In the genomic region with DNA sequence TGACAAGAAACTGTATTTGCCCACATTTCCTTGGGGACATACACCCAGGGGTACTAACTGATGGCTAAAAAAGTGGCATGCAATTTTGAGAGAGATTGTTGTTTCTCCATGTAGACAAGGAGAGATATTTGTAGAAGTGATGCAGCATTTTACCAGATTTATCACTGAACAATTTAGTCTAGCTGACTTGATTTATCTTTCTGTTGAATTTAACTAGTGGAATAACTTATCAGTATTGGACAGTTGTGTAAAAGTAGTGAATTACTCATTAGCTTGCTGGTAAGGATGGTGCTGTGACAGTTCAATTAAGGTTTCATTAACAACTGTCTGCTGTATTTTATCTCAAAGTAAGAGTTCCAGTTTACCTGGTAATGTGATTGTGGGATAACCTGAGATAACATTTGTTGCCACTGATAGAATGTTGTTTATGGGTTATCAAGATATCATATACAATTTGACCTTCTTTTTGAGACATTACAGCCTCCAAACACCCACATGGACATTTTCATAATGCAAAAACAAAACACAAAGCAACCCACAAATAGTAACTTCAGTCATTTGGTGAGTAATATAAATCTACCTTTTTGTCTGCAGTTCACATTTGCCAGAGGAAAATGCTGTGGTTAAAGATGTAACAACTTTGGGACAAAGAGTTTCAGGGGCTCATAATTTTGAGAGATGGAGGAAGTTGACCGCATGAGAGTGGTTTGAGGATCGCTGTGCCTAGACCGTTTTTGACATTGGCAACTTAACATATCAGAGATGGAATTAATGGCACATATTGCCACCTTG, we compare ENCODE assay signal across 13 cellular contexts. TPM values are rescaled to one million over a fixed set of nuclear protein-coding genes. Genes with fewer than 3 reads are reported as not detected.
DNase-seq lines count a peak whose midpoint lies in the region; ATAC-seq and TF ChIP-seq lines count a peak whose summit lies in the region.
"Had no signal": no experiment of that assay in that cellular context is flagged by ENCODE, and none has a peak within 500 bp of the region (broad histone marks: within the 10 kb centered on the region; RNA-seq: fewer than 3 reads in every experiment).

No MANE protein-coding gene starts in this region.

- H3K4me1 ChIP-seq in neural progenitor cell, result peaks cover 61% of the 10 kb centered on the region
- H3K4me1 ChIP-seq in A673 (ENCODE audit: insufficient read depth, low read length, poor library complexity, severe bottlenecking), result peaks cover 40% of the 10 kb centered on the region

- H4K20me1 ChIP-seq in neural progenitor cell (ENCODE audit: low read depth), result peaks cover 68% of the 10 kb centered on the region

- BruUV-seq in A673 (replicated peaks; lab: Mats Ljungman, UMichigan), result no TSS peak

- POLR2A ChIA-PET in activated CD4-positive, alpha-beta T cell treated with anti-CD3 and anti-CD28 coated beads for 36 hours (lab: Charles Lee), result no interaction called here
- POLR2A ChIA-PET in A673 (lab: Charles Lee; ENCODE audit: low non-redundant PET), result no interaction called here

- no peaks in the 10 kb centered on the region for H3K27me3 Mint-ChIP-seq in activated CD4-positive, alpha-beta T cell treated with anti-CD3 and anti-CD28 coated beads for 36 hours
- H3K27me3 Mint-ChIP-seq in IgD-negative memory B cell, result no peaks in the 10 kb centered on the region
- peaks cover 3% of the 10 kb centered on the region for H3K27me3 Mint-ChIP-seq in neural progenitor cell (ENCODE audit: insufficient read depth, low read depth)

- H3K4me3 ChIP-seq in neural progenitor cell (peak overlapping the region; percentile 14), A673 (ENCODE audit: low read depth, low read length, poor library complexity, severe bottlenecking) (no peak overlapping the region)
- H3K4me3 ChIP-seq: testis had no signal

- H3K27ac ChIP-seq in angular gyrus (ENCODE audit: low read depth, low read length), result peak overlapping the region; percentile 20
- H3K27ac ChIP-seq in neural progenitor cell, result no peak overlapping the region
- no peak overlapping the region for H3K27ac ChIP-seq in A673 (ENCODE audit: low read depth, low read length, poor library complexity, severe bottlenecking)
- H3K27ac ChIP-seq: testis had no signal

- peak overlapping the region; percentile 89 for H3K4me2 ChIP-seq in neural progenitor cell

- intact Hi-C loops in activated CD4-positive, alpha-beta T cell treated with anti-CD3 and anti-CD28 coated beads for 36 hours (cut with DNase I, micrococcal nuclease), result loop anchor here (1.0 to 10.0 kb wide), 7 partner anchors 12 to 599 kb away; a partner anchor contains a TSS
- intact Hi-C loops in A673 (cut with micrococcal nuclease; ENCODE audit: unreplicated experiment), result loop anchor here (5.0 to 10.0 kb wide), 3 partner anchors 41 to 151 kb away; a partner anchor contains a TSS

- H3K9me3 ChIP-seq in neural progenitor cell (ENCODE audit: low read depth), result no peaks in the 10 kb centered on the region
- H3K9me3 ChIP-seq in A673 (ENCODE audit: low read depth, low read length, poor library complexity, severe bottlenecking), result no peaks in the 10 kb centered on the region
- H3K9me3 ChIP-seq: testis had no signal

- H3K36me3 ChIP-seq in neural progenitor cell, result no peaks in the 10 kb centered on the region
- H3K36me3 ChIP-seq in A673 (ENCODE audit: insufficient read depth, low read length, poor library complexity, severe bottlenecking), result peaks cover 10% of the 10 kb centered on the region

- H3K36me3 Mint-ChIP-seq in activated CD4-positive, alpha-beta T cell treated with anti-CD3 and anti-CD28 coated beads for 36 hours (ENCODE audit: low read depth), result peaks cover 23% of the 10 kb centered on the region
- peaks cover 8% of the 10 kb centered on the region for H3K36me3 Mint-ChIP-seq in IgD-negative memory B cell
- H3K36me3 Mint-ChIP-seq in neural progenitor cell, result peaks cover 8% of the 10 kb centered on the region

- ATAC-seq in activated CD4-positive, alpha-beta T cell treated with anti-CD3 and anti-CD28 coated beads for 36 hours, result peak; percentile 1

- no peak overlapping the region for H3K4me3 Mint-ChIP-seq in activated CD4-positive, alpha-beta T cell treated with anti-CD3 and anti-CD28 coated beads for 36 hours
- H3K4me3 Mint-ChIP-seq in IgD-negative memory B cell (peak overlapping the region; percentile 74 to 86 (median 82)), neural progenitor cell (no peak overlapping the region)

- H2AFZ ChIP-seq in neural progenitor cell (replicated peaks), result no peak overlapping the region

- peaks cover 13% of the 10 kb centered on the region for H3F3A ChIP-seq in neural progenitor cell (ENCODE audit: low read depth)

- no peak overlapping the region for H3K27ac Mint-ChIP-seq in activated CD4-positive, alpha-beta T cell treated with anti-CD3 and anti-CD28 coated beads for 36 hours
- H3K27ac Mint-ChIP-seq in IgD-negative memory B cell (peak overlapping the region in 1 of 3 donors; percentile 77), neural progenitor cell (no peak overlapping the region)

- DNase-seq in activated CD4-positive, alpha-beta T cell treated with anti-CD3 and anti-CD28 coated beads for 36 hours, result peak; percentile 12
- DNase-seq in activated CD4-positive, alpha-beta T cell treated with anti-CD3 and anti-CD28 coated beads for 4 hours, result no peak
- DNase-seq in neural progenitor cell (ENCODE audit: low spot score) (no peak), A673 (ENCODE audit: low spot score) (no peak), CD1c-positive myeloid dendritic cell (ENCODE audit: extremely low spot score) (no peak), NCI-H345 treated with DMSO at 0.1 percent for 48 hours (lab: John Stamatoyannopoulos, UW; ENCODE audit: unreplicated experiment) (no peak)
- DNase-seq: activated CD8-positive, alpha-beta memory T cell treated with anti-CD3 and anti-CD28 coated beads, Interleukin-2, amount 50 U/mL, for 4 hours; anterior cingulate cortex; NCI-H1694 treated with DMSO at 0.1 percent for 48 hours; NCI-H748 treated with DMSO at 0.1 percent for 48 hours; testis had no signal

- peaks cover 95% of the 10 kb centered on the region for H3K79me2 ChIP-seq in neural progenitor cell (ENCODE audit: low read depth)

- CTCF ChIA-PET in activated CD4-positive, alpha-beta T cell treated with anti-CD3 and anti-CD28 coated beads for 36 hours (lab: Charles Lee), result interaction anchor here (1.1 kb wide), 1 partner anchor 241 kb away, joined by 3 read pairs; no protein-coding TSS in a partner anchor
- CTCF ChIA-PET in A673 (lab: Charles Lee), result no interaction called here

- H3K4me1 Mint-ChIP-seq in activated CD4-positive, alpha-beta T cell treated with anti-CD3 and anti-CD28 coated beads for 36 hours, result peaks cover 76% of the 10 kb centered on the region
- H3K4me1 Mint-ChIP-seq in IgD-negative memory B cell, result peaks cover 54 to 69% (median 60%) of the 10 kb centered on the region in 3 donors
- H3K4me1 Mint-ChIP-seq in neural progenitor cell, result peaks cover 62% of the 10 kb centered on the region

- H3K9ac ChIP-seq in neural progenitor cell, result no peak overlapping the region

- no peaks in the 10 kb centered on the region for H3K9me3 Mint-ChIP-seq in activated CD4-positive, alpha-beta T cell treated with anti-CD3 and anti-CD28 coated beads for 36 hours (ENCODE audit: low read depth)
- H3K9me3 Mint-ChIP-seq in IgD-negative memory B cell (no peaks in the 10 kb centered on the region), neural progenitor cell (no peaks in the 10 kb centered on the region)

- no peak for TF ChIP-seq CTCF in neural progenitor cell (IDR thresholded peaks at IDR 0.05)
- no peak for TF ChIP-seq CTCF in A673 (conservative IDR thresholded peaks at IDR 0.05; ENCODE audit: low read depth, low read length)

- H3K27me3 ChIP-seq in neural progenitor cell, result no peaks in the 10 kb centered on the region
- H3K27me3 ChIP-seq in A673 (replicated peaks; ENCODE audit: insufficient read depth, low read depth, low read length, poor library complexity), result no peaks in the 10 kb centered on the region
- H3K27me3 ChIP-seq: testis had no signal

RNA-seq across cellular contexts. Expression of a gene that starts 3.8 kb away (rescaled TPM):
- total RNA-seq in activated CD4-positive, alpha-beta T cell treated with anti-CD3 and anti-CD28 coated beads for 36 hours, result 1 to 10 TPM; 7.1 to 8.8 TPM
- polyA plus RNA-seq in IgD-negative memory B cell, result 3.4 TPM
- 50.1 and 61.7 TPM in 2 replicates for total RNA-seq in neural progenitor cell (ENCODE audit: low replicate concordance)
- 23.6 and 23.8 TPM in 2 replicates for total RNA-seq in A673 (2021)

Comparison
In these comparisons a context has a peak if more than half of its experiments do, and no peak if none do; other contexts are left out.
1. H3K4me3 Mint-ChIP-seq: peak in IgD-negative memory B cell (4 of 4); none in activated CD4-positive, alpha-beta T cell treated with anti-CD3 and anti-CD28 coated beads for 36 hours (single experiment) and neural progenitor cell (single experiment).